In the genomic region with DNA sequence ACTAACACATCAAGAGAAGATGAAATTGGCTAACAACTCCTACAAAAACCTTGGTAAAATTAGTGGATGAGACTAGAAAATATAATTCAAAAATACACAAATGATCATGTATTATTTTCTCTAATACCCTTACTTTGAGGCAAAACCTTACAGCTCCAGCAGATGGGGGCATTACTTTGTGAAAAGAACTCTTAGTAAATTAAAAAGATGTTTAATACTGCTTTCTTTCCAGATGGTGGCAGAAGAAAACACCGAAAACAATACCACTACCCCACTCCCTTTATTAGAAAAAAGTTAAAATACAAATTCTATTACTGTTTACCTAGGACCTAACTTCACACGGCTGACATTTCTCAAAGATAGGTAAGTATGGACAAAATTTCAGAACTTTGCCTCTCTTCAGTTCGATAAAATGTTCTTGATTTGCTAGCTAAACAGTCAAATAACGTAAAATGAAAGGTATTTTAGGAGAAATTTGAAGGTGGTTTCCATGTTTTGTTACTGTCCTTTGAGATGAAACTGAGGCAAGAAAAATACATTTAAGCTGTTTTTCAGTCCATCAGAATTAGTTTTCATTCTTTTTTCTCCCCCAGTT, we compare ENCODE assay signal across 8 cellular contexts. TPM values are rescaled to one million over a fixed set of nuclear protein-coding genes. Genes with fewer than 3 reads are reported as not detected.
DNase-seq lines count a peak whose midpoint lies in the region; ATAC-seq and TF ChIP-seq lines count a peak whose summit lies in the region.

No MANE protein-coding gene starts in this region.

- H3K27ac Mint-ChIP-seq in activated naive CD8-positive, alpha-beta T cell treated with anti-CD3 and anti-CD28 coated beads, Interleukin-2, amount 50 U/mL, for 24 hours, result no peak overlapping the region

- peak; percentile 46 for DNase-seq in Ammon's horn (ENCODE audit: low spot score)
- peak; percentile 0 for DNase-seq in NCI-H1092 (lab: John Stamatoyannopoulos, UW)
- no peak for DNase-seq in activated naive CD8-positive, alpha-beta T cell treated with anti-CD3 and anti-CD28 coated beads, Interleukin-2, amount 50 U/mL, for 24 hours
- DNase-seq in left ventricle myocardium superior, result no peak
- peak; percentile 67 for DNase-seq in superior temporal gyrus (ENCODE audit: extremely low spot score)

- H3K27me3 Mint-ChIP-seq in activated naive CD8-positive, alpha-beta T cell treated with anti-CD3 and anti-CD28 coated beads, Interleukin-2, amount 50 U/mL, for 24 hours, result no peaks in the 10 kb centered on the region

- peaks cover 18% of the 10 kb centered on the region for H3K4me1 Mint-ChIP-seq in activated naive CD8-positive, alpha-beta T cell treated with anti-CD3 and anti-CD28 coated beads, Interleukin-2, amount 50 U/mL, for 24 hours

- no peak overlapping the region for H3K4me3 Mint-ChIP-seq in activated naive CD8-positive, alpha-beta T cell treated with anti-CD3 and anti-CD28 coated beads, Interleukin-2, amount 50 U/mL, for 24 hours

- peak; percentile 87 for ATAC-seq in HG02623 (IDR thresholded peaks at IDR 0.05; ENCODE audit: unreplicated experiment)
- ATAC-seq in activated naive CD8-positive, alpha-beta T cell treated with anti-CD3 and anti-CD28 coated beads, Interleukin-2, amount 50 U/mL, for 24 hours, result peak; percentile 40
- peak; percentile 42 for ATAC-seq in left ventricle myocardium superior
- ATAC-seq in HG02970 (IDR thresholded peaks at IDR 0.05; ENCODE audit: low FRiP score, unreplicated experiment), result no peak

- intact Hi-C loops in left ventricle myocardium superior (cut with micrococcal nuclease), result no loop called here

- no peaks in the 10 kb centered on the region for H3K9me3 Mint-ChIP-seq in activated naive CD8-positive, alpha-beta T cell treated with anti-CD3 and anti-CD28 coated beads, Interleukin-2, amount 50 U/mL, for 24 hours

- TF ChIP-seq CTCF in GM12872 (IDR thresholded peaks at IDR 0.05; ENCODE audit: insufficient read depth, low read depth, low read length), result peak; percentile 46

- peaks cover 10% of the 10 kb centered on the region for H3K36me3 Mint-ChIP-seq in activated naive CD8-positive, alpha-beta T cell treated with anti-CD3 and anti-CD28 coated beads, Interleukin-2, amount 50 U/mL, for 24 hours (ENCODE audit: low read depth)

RNA-seq across cellular contexts. Expression of a gene that starts 30.6 kb away (rescaled TPM):
- 49.2 TPM for total RNA-seq in left ventricle myocardium superior

RNA-seq across cellular contexts. Expression of a gene that starts 31.0 kb away (rescaled TPM):
- total RNA-seq in left ventricle myocardium superior, result 33.7 TPM

Comparison
In these comparisons a context has a peak if more than half of its experiments do, and no peak if none do; other contexts are left out.
1. DNase-seq: peak in Ammon's horn (single experiment), NCI-H1092 (single experiment) and superior temporal gyrus (single experiment); none in activated naive CD8-positive, alpha-beta T cell treated with anti-CD3 and anti-CD28 coated beads, Interleukin-2, amount 50 U/mL, for 24 hours (single experiment) and left ventricle myocardium superior (single experiment).